In genomic region chr5:140302786-140303639, GRCh38 we compare ENCODE assay signal across 8 cellular contexts.
DNase-seq lines count a peak whose midpoint lies in the region; ATAC-seq, FAIRE-seq and TF ChIP-seq lines count a peak whose summit lies in the region.

Gene PFDN1 (minus strand): TSS chr5:140303101. CDS start chr5:140303073, 28 bp downstream.

- peaks cover 20% of the 10 kb centered on the region for H3K4me1 Mint-ChIP-seq in central memory CD8-positive, alpha-beta T cell

- TF ChIP-seq POLR2A in GM18951 (IDR thresholded peaks at IDR 0.05; ENCODE audit: extremely low read depth, insufficient read depth, insufficient read length), result peak; percentile 72

- no peaks in the 10 kb centered on the region for H3K9me3 Mint-ChIP-seq in central memory CD8-positive, alpha-beta T cell

- in situ Hi-C loops in GM18951 (cut with MboI; ENCODE audit: low sequenced_read_pairs, unreplicated experiment), result no loop called here

- ATAC-seq in HG03280 (IDR thresholded peaks at IDR 0.05; ENCODE audit: unreplicated experiment), result peak; percentile 98
- peak; percentile 97 for ATAC-seq in central memory CD8-positive, alpha-beta T cell (replicated peaks; ENCODE audit: extremely low read depth, poor library complexity, severe bottlenecking)

- FAIRE-seq in islet of Langerhans (lab: Jason Lieb, UNC), result peak; percentile 64

- DNase-seq in AG08395 (ENCODE audit: low spot score) (peak; percentile 99), NCI-H446 (lab: John Stamatoyannopoulos, UW) (peak; percentile 75 to 95)
- peak; percentile 85 for DNase-seq in activated CD4-positive, CD25-positive, alpha-beta regulatory T cell treated with anti-CD3 and anti-CD28 coated beads, Interleukin-2, amount 50 U/mL, for 16 hours (ENCODE audit: low read depth, low spot score)
- peak; percentile 76 to 82 for DNase-seq in central memory CD8-positive, alpha-beta T cell (ENCODE audit: low spot score in 2 of 2)
- DNase-seq in stimulated activated CD4-positive, alpha-beta T cell treated with anti-CD3 and anti-CD28 coated beads, Interleukin-12 subunit alpha, Interleukin-12 subunit beta, amount 100 ng/mL, for 4 hours, result peak; percentile 84

- peaks cover 16% of the 10 kb centered on the region for H3K36me3 Mint-ChIP-seq in central memory CD8-positive, alpha-beta T cell (ENCODE audit: insufficient read depth)

- H3K27ac Mint-ChIP-seq in central memory CD8-positive, alpha-beta T cell (ENCODE audit: low read depth), result peak within 1 kb of the TSS; percentile 95

- H3K27me3 Mint-ChIP-seq in central memory CD8-positive, alpha-beta T cell, result peaks cover 10% of the 10 kb centered on the region

- H3K4me3 Mint-ChIP-seq in central memory CD8-positive, alpha-beta T cell, result peak within 1 kb of the TSS; percentile 92

Comparison
In these comparisons a context has a peak if more than half of its experiments do, and no peak if none do; other contexts are left out.
1. Peak in every context shown above with its lines: DNase-seq and ATAC-seq.